In the genomic region with DNA sequence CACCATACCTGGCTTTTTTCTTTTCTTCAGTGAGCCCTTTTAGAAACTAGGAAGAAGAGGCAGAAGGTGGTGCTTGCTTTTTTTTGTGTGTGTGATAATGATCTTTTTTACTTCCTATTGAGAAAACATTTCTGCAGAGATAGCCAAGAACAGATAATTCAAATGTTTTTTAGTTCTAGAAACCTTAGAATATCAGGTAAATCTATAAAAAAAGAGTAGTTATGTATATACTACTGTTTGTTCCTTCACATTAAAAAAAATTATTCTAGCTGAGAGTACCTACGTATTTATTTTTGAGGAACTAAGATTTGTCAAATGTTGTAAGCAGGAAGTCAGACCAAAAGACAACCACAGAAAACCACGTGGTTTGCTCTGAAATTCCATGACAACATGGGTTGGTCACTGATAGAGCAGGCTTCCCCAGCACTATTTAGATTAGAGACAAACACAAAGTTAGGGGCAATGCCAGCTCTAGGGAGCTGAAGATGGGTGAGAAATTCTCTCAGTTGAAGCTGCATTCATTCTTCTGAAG, we compare ENCODE assay signal across 8 cellular contexts. TPM values are rescaled to one million over a fixed set of nuclear protein-coding genes. Genes with fewer than 3 reads are reported as not detected.
DNase-seq lines count a peak whose midpoint lies in the region; ATAC-seq and TF ChIP-seq lines count a peak whose summit lies in the region.

No MANE protein-coding gene starts in this region.

- H3K9me3 Mint-ChIP-seq in Caco-2 (ENCODE audit: unreplicated experiment), result no peaks in the 10 kb centered on the region

- peaks cover 6 to 66% (median 20%) of the 10 kb centered on the region in 4 donors for H3K36me3 ChIP-seq in sigmoid colon
- H3K36me3 ChIP-seq in thyroid gland, result peaks cover 12 to 17% of the 10 kb centered on the region in 2 donors
- H3K36me3 ChIP-seq in Caco-2 (ENCODE audit: control insufficient read depth, insufficient read depth, low read length), result 0 out of 2 replicates have a peak, but pooled peaks cover 3% of the 10 kb centered on the region

- no peak overlapping the region for H3K4me3 ChIP-seq in dorsolateral prefrontal cortex
- H3K4me3 ChIP-seq in sigmoid colon, result no peak overlapping the region
- H3K4me3 ChIP-seq in thyroid gland (replicated peaks in 1 of 3), result no peak overlapping the region
- H3K4me3 ChIP-seq in Caco-2 (ENCODE audit: low read depth, low read length), result no peak overlapping the region

- peak overlapping the region in 48 of 59 donors; percentile 1 to 82 (median 46) for H3K27ac ChIP-seq in dorsolateral prefrontal cortex
- H3K27ac ChIP-seq in sigmoid colon, result peak overlapping the region in 3 of 4 donors; percentile 16 to 47 (median 45)
- peak overlapping the region in 1 of 3 donors; percentile 36 for H3K27ac ChIP-seq in thyroid gland

- no peak for TF ChIP-seq POLR2A in sigmoid colon (IDR thresholded peaks at IDR 0.05)
- no peak for TF ChIP-seq POLR2A in thyroid gland (IDR thresholded peaks at IDR 0.05)

- H3K4me1 ChIP-seq in sigmoid colon (peaks cover 0 to 2% (median 0%) of the 10 kb centered on the region in 4 donors), thyroid gland (no peaks in the 10 kb centered on the region), Caco-2 (no peaks in the 10 kb centered on the region)

- H3K4me1 Mint-ChIP-seq in Caco-2 (ENCODE audit: low read depth, unreplicated experiment), result peaks cover 6% of the 10 kb centered on the region

- no peak for DNase-seq in Right ventricle myocardium inferior (ENCODE audit: missing footprints)
- no peak for DNase-seq in cardiac septum (ENCODE audit: low spot score)
- DNase-seq in T-helper 2 cell, result peak in 4 of 5 experiments; percentile 24 to 92 (median 68)
- no peak for DNase-seq in dorsolateral prefrontal cortex
- DNase-seq in sigmoid colon, result no peak
- DNase-seq in thyroid gland, result no peak
- DNase-seq in Caco-2, result no peak

- H3K27me3 ChIP-seq in dorsolateral prefrontal cortex, result no peaks in the 10 kb centered on the region
- no peaks in the 10 kb centered on the region for H3K27me3 ChIP-seq in sigmoid colon
- no peaks in the 10 kb centered on the region for H3K27me3 ChIP-seq in thyroid gland
- no peaks in the 10 kb centered on the region for H3K27me3 ChIP-seq in Caco-2 (replicated peaks; ENCODE audit: control insufficient read depth, insufficient read depth, low read length)

- CTCF ChIA-PET in Caco-2 (lab: Charles Lee), result no interaction called here

- intact Hi-C loops in Right ventricle myocardium inferior (cut with DNase I) (no loop called here), cardiac septum (cut with DNase I) (no loop called here), dorsolateral prefrontal cortex (cut with DNase I) (no loop called here), sigmoid colon (cut with DNase I) (no loop called here), thyroid gland (cut with DNase I) (no loop called here), Caco-2 (cut with micrococcal nuclease; ENCODE audit: unreplicated experiment) (no loop called here)

- TF ChIP-seq EP300 in sigmoid colon (IDR thresholded peaks at IDR 0.05), result no peak

- H3K4me3 Mint-ChIP-seq in Caco-2 (ENCODE audit: unreplicated experiment), result no peak overlapping the region

- no peaks in the 10 kb centered on the region for H3K9me3 ChIP-seq in sigmoid colon
- no peaks in the 10 kb centered on the region for H3K9me3 ChIP-seq in thyroid gland
- no peaks in the 10 kb centered on the region for H3K9me3 ChIP-seq in Caco-2

- no TSS peak for BruUV-seq in Caco-2 (replicated peaks; lab: Mats Ljungman, UMichigan)

- ATAC-seq in Right ventricle myocardium inferior, result peak; percentile 50
- peak; percentile 75 for ATAC-seq in HG03196 (IDR thresholded peaks at IDR 0.05; ENCODE audit: unreplicated experiment)

- POLR2A ChIA-PET in Caco-2 (lab: Charles Lee), result interaction anchor here (0.9 kb wide), 1 partner anchor 19 kb away, joined by 4 read pairs; a partner anchor contains a TSS

- no peak overlapping the region for H3K27ac Mint-ChIP-seq in Caco-2 (ENCODE audit: unreplicated experiment)

- TF ChIP-seq CTCF in dorsolateral prefrontal cortex (IDR thresholded peaks at IDR 0.05 in 54 of 56, conservative IDR thresholded peaks at IDR 0.05 in 2 of 56; ENCODE audit: low read depth in 1 of 56, partially characterized antibody in 56 of 56) (no peak), sigmoid colon (IDR thresholded peaks at IDR 0.05) (no peak), thyroid gland (IDR thresholded peaks at IDR 0.05) (no peak), Caco-2 (IDR thresholded peaks at IDR 0.05; ENCODE audit: insufficient read depth in 1 of 2, low read depth in 1 of 2, low read length in 1 of 2, severe bottlenecking in 1 of 2, unreplicated experiment in 1 of 2) (no peak)

- H3K27me3 Mint-ChIP-seq in Caco-2 (ENCODE audit: insufficient read depth, unreplicated experiment), result no peaks in the 10 kb centered on the region

- 28 to 34% methylated on average over 2 of the region's 2 CpGs for WGBS in sigmoid colon, 2 donors
- 70 to 77% methylated on average over 2 of the region's 2 CpGs for WGBS in thyroid gland, 2 donors

- peaks cover 65% of the 10 kb centered on the region for H3K36me3 Mint-ChIP-seq in Caco-2 (ENCODE audit: insufficient read depth, unreplicated experiment)

RNA-seq across cellular contexts. Expression of a gene that starts 12.8 kb away (rescaled TPM):
- 10.3 TPM for total RNA-seq in Right ventricle myocardium inferior
- 11.3 TPM for total RNA-seq in cardiac septum
- 10 to 100 TPM; 31.0 to 66.4 (median 42.5) TPM for total RNA-seq in dorsolateral prefrontal cortex
- 10 to 100 TPM; 23.9 to 31.8 (median 28.1) TPM for total RNA-seq in sigmoid colon
- 10 to 100 TPM in 1 of 3 donors, 1 to 10 TPM in 2; 6.0 to 25.7 (median 9.2) TPM for polyA plus RNA-seq in sigmoid colon
- total RNA-seq in thyroid gland, result 10 to 100 TPM; 18.8 to 37.2 (median 29.2) TPM
- total RNA-seq in Caco-2 (2022), result 68.3 and 74.7 TPM in 2 replicates

RNA-seq across cellular contexts. Expression of a gene that starts 19.0 kb away (rescaled TPM):
- total RNA-seq in Right ventricle myocardium inferior (10.3 TPM), cardiac septum (10.7 TPM), dorsolateral prefrontal cortex (10 to 100 TPM; 17.1 to 62.7 (median 39.9) TPM), sigmoid colon (1 to 10 TPM; 7.2 to 9.2 (median 8.3) TPM), thyroid gland (10 to 100 TPM; 18.4 to 26.0 (median 23.0) TPM), Caco-2 (2022) (131 and 139 TPM in 2 replicates)
- polyA plus RNA-seq in sigmoid colon, result 10 to 100 TPM; 10.6 to 27.3 (median 15.6) TPM

Comparison
In these comparisons a context has a peak if more than half of its experiments do, and no peak if none do; other contexts are left out.
1. DNase-seq: peak in T-helper 2 cell (4 of 5); none in Right ventricle myocardium inferior (single experiment), cardiac septum (single experiment), dorsolateral prefrontal cortex (0 of 10), sigmoid colon (single experiment), thyroid gland (0 of 2) and Caco-2 (0 of 2).